29 cellular contexts compared by ENCODE assay signal in genomic region chr9:3035594-3036389, GRCh38.
DNase-seq lines count a peak whose midpoint lies in the region; ATAC-seq, FAIRE-seq and TF ChIP-seq lines count a peak whose summit lies in the region.
"Had no signal": no experiment of that assay in that cellular context is flagged by ENCODE, and none has a peak within 500 bp of the region (broad histone marks: within the 10 kb centered on the region; RNA-seq: fewer than 3 reads in every experiment).

No MANE protein-coding gene starts in this region.

- no peak for TF ChIP-seq CTCF in nephron (IDR thresholded peaks at IDR 0.05; ENCODE audit: unreplicated experiment in 3 of 3)

- no peaks in the 10 kb centered on the region for H3K36me3 Mint-ChIP-seq in nephron (ENCODE audit: low read depth)
- H3K36me3 Mint-ChIP-seq: activated naive CD8-positive, alpha-beta T cell treated with anti-CD3 and anti-CD28 coated beads for 36 hours; CD8-positive, alpha-beta T cell; naive thymus-derived CD4-positive, alpha-beta T cell had no signal

- H3K9me3 Mint-ChIP-seq in nephron: no peaks in the 10 kb centered on the region
- H3K9me3 Mint-ChIP-seq: activated naive CD8-positive, alpha-beta T cell treated with anti-CD3 and anti-CD28 coated beads for 36 hours; activated T-helper 17 cell treated with anti-CD3 and anti-CD28 coated beads, Interleukin-2, amount 50 U/mL, for 72 hours; CD8-positive, alpha-beta T cell; T-helper 2 cell treated with Interferon-gamma antibody and Interleukin-4, amounts not matched to agents 5 μg/mL and 100 μg/mL, for 36 hours had no signal

- H3K27ac Mint-ChIP-seq in nephron: peak overlapping the region in 2 of 3 experiments; percentile 17 to 48
- H3K27ac Mint-ChIP-seq: activated naive CD8-positive, alpha-beta T cell treated with anti-CD3 and anti-CD28 coated beads for 36 hours; activated T-helper 17 cell treated with anti-CD3 and anti-CD28 coated beads, Interleukin-2, amount 50 U/mL, for 72 hours; CD8-positive, alpha-beta T cell; naive thymus-derived CD4-positive, alpha-beta T cell; T-helper 2 cell treated with Interferon-gamma antibody and Interleukin-4, amounts not matched to agents 5 μg/mL and 100 μg/mL, for 36 hours had no signal

- no peak overlapping the region for H3K4me3 Mint-ChIP-seq in nephron
- H3K4me3 Mint-ChIP-seq: activated naive CD8-positive, alpha-beta T cell treated with anti-CD3 and anti-CD28 coated beads for 36 hours; activated T-helper 17 cell treated with anti-CD3 and anti-CD28 coated beads, Interleukin-2, amount 50 U/mL, for 72 hours; CD8-positive, alpha-beta T cell; naive thymus-derived CD4-positive, alpha-beta T cell; T-helper 2 cell treated with Interferon-gamma antibody and Interleukin-4, amounts not matched to agents 5 μg/mL and 100 μg/mL, for 36 hours had no signal

- peaks cover 18% of the 10 kb centered on the region for H3K4me1 Mint-ChIP-seq in nephron
- H3K4me1 Mint-ChIP-seq: activated naive CD8-positive, alpha-beta T cell treated with anti-CD3 and anti-CD28 coated beads for 36 hours; activated T-helper 17 cell treated with anti-CD3 and anti-CD28 coated beads, Interleukin-2, amount 50 U/mL, for 72 hours had no signal

- peak; percentile 20 for DNase-seq in NCI-H1694 treated with DMSO at 0.1 percent for 48 hours (lab: John Stamatoyannopoulos, UW)
- DNase-seq in NCI-H1694 (lab: John Stamatoyannopoulos, UW): no peak
- DNase-seq in NCI-H524 treated with DMSO at 0.1 percent for 48 hours (lab: John Stamatoyannopoulos, UW): peak; percentile 60
- DNase-seq in cerebellum (ENCODE audit: low spot score): peak; percentile 67
- no peak for DNase-seq in GM12892 (ENCODE audit: insufficient read length)
- DNase-seq in NK-92 (lab: John Stamatoyannopoulos, UW; ENCODE audit: unreplicated experiment): no peak
- DNase-seq: activated naive CD8-positive, alpha-beta T cell treated with anti-CD3 and anti-CD28 coated beads for 36 hours; AML-193; CD8-positive, alpha-beta T cell; central memory CD4-positive, alpha-beta T cell; GDM1; GM23248; left colon; mesenchymal stem cell; naive thymus-derived CD4-positive, alpha-beta T cell; NCI-H2029; NCI-H510A; occipital lobe; stimulated activated CD4-positive, alpha-beta T cell treated with anti-CD3 and anti-CD28 coated beads, Interleukin-4, amount 100 ng/mL, for 4 hours; stimulated activated naive CD4-positive, alpha-beta T cell; uterus had no signal

- ATAC-seq in GM21526 (IDR thresholded peaks at IDR 0.05; ENCODE audit: low FRiP score, unreplicated experiment): no peak
- ATAC-seq: activated T-helper 17 cell treated with anti-CD3 and anti-CD28 coated beads, Interleukin-2, amount 50 U/mL, for 72 hours; CD8-positive, alpha-beta T cell; left colon; naive thymus-derived CD4-positive, alpha-beta T cell had no signal

- no peak for FAIRE-seq in GM12892 (lab: Jason Lieb, UNC)
- FAIRE-seq: A204.1, astrocyte, GM18507, HTR-8/SVneo had no signal

- TF ChIP-seq POLR2A in GM12892 (IDR thresholded peaks at IDR 0.05; ENCODE audit: low read depth, low read length): no peak

- no peaks in the 10 kb centered on the region for H3K27me3 Mint-ChIP-seq in nephron (ENCODE audit: low read depth)

Comparison
In these comparisons a context has a peak if more than half of its experiments do, and no peak if none do; other contexts are left out.
1. DNase-seq: peak in NCI-H1694 treated with DMSO at 0.1 percent for 48 hours (single experiment), NCI-H524 treated with DMSO at 0.1 percent for 48 hours (single experiment) and cerebellum (single experiment); none in NCI-H1694 (single experiment), GM12892 (single experiment) and NK-92 (single experiment).